In the genomic region with DNA sequence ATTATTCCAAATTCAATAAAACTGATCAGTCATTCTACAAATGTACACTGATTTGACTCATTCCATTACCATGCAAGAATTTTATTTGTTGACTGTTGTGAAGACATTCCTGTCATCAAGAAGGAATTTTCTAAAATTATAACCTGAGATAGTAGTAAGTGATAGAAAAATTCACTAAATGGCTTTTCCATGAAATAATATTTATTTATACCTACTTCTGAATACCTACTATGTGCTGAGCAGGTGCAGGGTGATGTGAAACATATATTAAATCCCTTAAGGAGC, we compare ENCODE assay signal across 1 cellular context.
TF ChIP-seq lines count a peak whose summit lies in the region.

No MANE protein-coding gene starts in this region.

TF ChIP-seq in GM23338, 12 proteins besides CTCF, POLR2A, EP300 and RAD21 (continued from another document):
- no peak for TF ChIP-seq STAT1 (IDR thresholded peaks at IDR 0.05; ENCODE audit: unreplicated experiment)
- TF ChIP-seq CREB1 (CRISPR knock-in tag; IDR thresholded peaks at IDR 0.05; ENCODE audit: low read depth) = no peak
- no peak for TF ChIP-seq ZNF114 (CRISPR knock-in tag; IDR thresholded peaks at IDR 0.05)
- TF ChIP-seq, protein P1, sequence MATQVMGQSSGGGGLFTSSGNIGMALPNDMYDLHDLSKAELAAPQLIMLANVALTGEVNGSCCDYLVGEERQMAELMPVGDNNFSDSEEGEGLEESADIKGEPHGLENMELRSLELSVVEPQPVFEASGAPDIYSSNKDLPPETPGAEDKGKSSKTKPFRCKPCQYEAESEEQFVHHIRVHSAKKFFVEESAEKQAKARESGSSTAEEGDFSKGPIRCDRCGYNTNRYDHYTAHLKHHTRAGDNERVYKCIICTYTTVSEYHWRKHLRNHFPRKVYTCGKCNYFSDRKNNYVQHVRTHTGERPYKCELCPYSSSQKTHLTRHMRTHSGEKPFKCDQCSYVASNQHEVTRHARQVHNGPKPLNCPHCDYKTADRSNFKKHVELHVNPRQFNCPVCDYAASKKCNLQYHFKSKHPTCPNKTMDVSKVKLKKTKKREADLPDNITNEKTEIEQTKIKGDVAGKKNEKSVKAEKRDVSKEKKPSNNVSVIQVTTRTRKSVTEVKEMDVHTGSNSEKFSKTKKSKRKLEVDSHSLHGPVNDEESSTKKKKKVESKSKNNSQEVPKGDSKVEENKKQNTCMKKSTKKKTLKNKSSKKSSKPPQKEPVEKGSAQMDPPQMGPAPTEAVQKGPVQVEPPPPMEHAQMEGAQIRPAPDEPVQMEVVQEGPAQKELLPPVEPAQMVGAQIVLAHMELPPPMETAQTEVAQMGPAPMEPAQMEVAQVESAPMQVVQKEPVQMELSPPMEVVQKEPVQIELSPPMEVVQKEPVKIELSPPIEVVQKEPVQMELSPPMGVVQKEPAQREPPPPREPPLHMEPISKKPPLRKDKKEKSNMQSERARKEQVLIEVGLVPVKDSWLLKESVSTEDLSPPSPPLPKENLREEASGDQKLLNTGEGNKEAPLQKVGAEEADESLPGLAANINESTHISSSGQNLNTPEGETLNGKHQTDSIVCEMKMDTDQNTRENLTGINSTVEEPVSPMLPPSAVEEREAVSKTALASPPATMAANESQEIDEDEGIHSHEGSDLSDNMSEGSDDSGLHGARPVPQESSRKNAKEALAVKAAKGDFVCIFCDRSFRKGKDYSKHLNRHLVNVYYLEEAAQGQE (IDR thresholded peaks at IDR 0.05; ENCODE audit: unreplicated experiment) = no peak
TF ChIP-seq in GM23338: peak in this region for 0.
